ENCODE assay signal across 1 cellular context in genomic region chr6:152598421-152598820, GRCh38.
TF ChIP-seq lines count a peak whose summit lies in the region.

No MANE protein-coding gene starts in this region.

TF ChIP-seq in IMR-90, 13 proteins besides CTCF, POLR2A, EP300 and RAD21:
- TF ChIP-seq CEBPB (IDR thresholded peaks at IDR 0.05; ENCODE audit: low read depth, low read length) (no peak), BHLHE40 (IDR thresholded peaks at IDR 0.05; ENCODE audit: low read depth, low read length) (no peak), MXI1 (IDR thresholded peaks at IDR 0.05; ENCODE audit: borderline replicate concordance, low read depth, low read length) (no peak), SMC3 (IDR thresholded peaks at IDR 0.05; ENCODE audit: low read depth, low read length) (no peak), USF2 (IDR thresholded peaks at IDR 0.05; ENCODE audit: low read depth, low read length) (no peak), RFX5 (IDR thresholded peaks at IDR 0.05; ENCODE audit: low read depth, low read length) (no peak), MAZ (IDR thresholded peaks at IDR 0.05; ENCODE audit: borderline replicate concordance, low read depth, low read length) (no peak), CHD1 (IDR thresholded peaks at IDR 0.05; ENCODE audit: low read depth, low read length) (no peak), FOS (IDR thresholded peaks at IDR 0.05; ENCODE audit: low read depth, low read length) (no peak), NFE2L2 (IDR thresholded peaks at IDR 0.05; ENCODE audit: low read depth, low read length) (no peak), MAFK (IDR thresholded peaks at IDR 0.05; ENCODE audit: low read depth, low read length) (no peak), RCOR1 (IDR thresholded peaks at IDR 0.05; ENCODE audit: insufficient replicate concordance, low read length) (no peak)
- TF ChIP-seq, protein P1, sequence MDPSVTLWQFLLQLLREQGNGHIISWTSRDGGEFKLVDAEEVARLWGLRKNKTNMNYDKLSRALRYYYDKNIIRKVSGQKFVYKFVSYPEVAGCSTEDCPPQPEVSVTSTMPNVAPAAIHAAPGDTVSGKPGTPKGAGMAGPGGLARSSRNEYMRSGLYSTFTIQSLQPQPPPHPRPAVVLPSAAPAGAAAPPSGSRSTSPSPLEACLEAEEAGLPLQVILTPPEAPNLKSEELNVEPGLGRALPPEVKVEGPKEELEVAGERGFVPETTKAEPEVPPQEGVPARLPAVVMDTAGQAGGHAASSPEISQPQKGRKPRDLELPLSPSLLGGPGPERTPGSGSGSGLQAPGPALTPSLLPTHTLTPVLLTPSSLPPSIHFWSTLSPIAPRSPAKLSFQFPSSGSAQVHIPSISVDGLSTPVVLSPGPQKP (IDR thresholded peaks at IDR 0.05; ENCODE audit: borderline replicate concordance, low read depth, low read length): no peak
TF ChIP-seq in IMR-90: peak in this region for 0.
